ENCODE assay signal across 25 cellular contexts in the genomic region with DNA sequence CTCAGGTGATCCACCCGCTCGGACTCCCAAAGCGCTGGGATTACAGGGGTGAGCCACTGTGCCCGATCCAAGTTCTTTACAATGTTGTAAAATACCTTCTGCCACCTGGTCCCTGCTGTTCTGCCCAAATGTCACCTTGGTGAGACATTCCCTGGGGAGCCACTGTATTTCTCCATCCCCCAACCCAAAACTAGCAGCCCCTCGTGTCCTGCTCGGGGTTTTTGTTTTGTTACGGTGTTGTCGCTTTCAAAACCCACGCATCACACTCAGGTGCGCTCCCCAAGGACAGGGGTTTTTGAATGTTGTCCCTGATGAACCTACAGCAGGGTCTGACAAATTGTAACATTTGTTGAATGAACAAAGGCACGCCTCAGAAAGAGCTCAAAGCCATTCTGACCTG.
"Had no signal": no experiment of that assay in that cellular context is flagged by ENCODE, and none has a peak within 500 bp of the region (broad histone marks: within the 10 kb centered on the region; RNA-seq: fewer than 3 reads in every experiment).

No MANE protein-coding gene starts in this region.

- H3K27ac Mint-ChIP-seq: natural killer cell treated with Interleukin-12 subunit alpha and Interleukin-12 subunit beta and Interleukin-15 and Interleukin-18, amount 100 ng/mL, for 72 hours; stimulated activated naive B cell treated with anti-CD40 and anti-IgM and Interleukin-4, amounts not matched to agents 10 μg/mL and 1 μg/mL and 100 μg/mL, for 72 hours had no signal

- DNase-seq: hypothalamus; immature natural killer cell; left ventricle myocardium inferior; midbrain; mucosa of descending colon; naive thymus-derived CD4-positive, alpha-beta T cell; ovary; stimulated activated CD4-positive, alpha-beta T cell treated with anti-CD3 and anti-CD28 coated beads, Interleukin-12 subunit alpha, Interleukin-12 subunit beta, amount 100 ng/mL, for 4 hours; stimulated activated CD4-positive, alpha-beta T cell treated with anti-CD3 and anti-CD28 coated beads, Interleukin-15, amount 100 ng/mL, for 24 hours; stimulated activated CD4-positive, alpha-beta T cell treated with anti-CD3 and anti-CD28 coated beads, Interleukin-2, amount 100 ng/mL, for 24 hours; stimulated activated CD4-positive, alpha-beta T cell treated with anti-CD3 and anti-CD28 coated beads, Interleukin-4, amount 100 ng/mL, for 1 hour; stimulated activated naive B cell treated with anti-CD40 and anti-IgM and Interleukin-4, amounts not matched to agents 10 μg/mL and 1 μg/mL and 100 μg/mL, for 72 hours; stimulated activated naive CD8-positive, alpha-beta T cell treated with anti-CD3 and anti-CD28 coated beads, Interleukin-15, Interleukin-2, amounts not matched to agents 100 U/mL and 50 U/mL, for 24 hours; stomach; testis; thyroid gland; transverse colon; upper lobe of left lung had no signal

- H3K4me3 Mint-ChIP-seq: immature natural killer cell; naive thymus-derived CD4-positive, alpha-beta T cell; natural killer cell treated with Interleukin-12 subunit alpha and Interleukin-12 subunit beta and Interleukin-15 and Interleukin-18, amount 100 ng/mL, for 72 hours had no signal

- H3K9me3 ChIP-seq: left ventricle myocardium inferior, mucosa of descending colon, ovary, right atrium auricular region, stomach, testis, thyroid gland, transverse colon, upper lobe of left lung, vagina had no signal

- H3K9me3 Mint-ChIP-seq: immature natural killer cell; naive thymus-derived CD4-positive, alpha-beta T cell; natural killer cell treated with Interleukin-12 subunit alpha and Interleukin-12 subunit beta and Interleukin-15 and Interleukin-18, amount 100 ng/mL, for 72 hours; stimulated activated naive B cell treated with anti-CD40 and anti-IgM and Interleukin-4, amounts not matched to agents 10 μg/mL and 1 μg/mL and 100 μg/mL, for 72 hours had no signal

- H3K27ac ChIP-seq: left ventricle myocardium inferior, ovary, right atrium auricular region, skin epidermis, stomach, testis, thyroid gland, transverse colon, upper lobe of left lung, vagina had no signal

- H3K27me3 ChIP-seq: ovary, right atrium auricular region, stomach, testis, thyroid gland, transverse colon, upper lobe of left lung, vagina had no signal

- H3K4me1 Mint-ChIP-seq: immature natural killer cell had no signal

- H3K4me1 ChIP-seq: left ventricle myocardium inferior, right atrium auricular region, stomach, testis, thyroid gland, transverse colon, upper lobe of left lung, vagina had no signal

- H3K27me3 Mint-ChIP-seq: naive thymus-derived CD4-positive, alpha-beta T cell; natural killer cell treated with Interleukin-12 subunit alpha and Interleukin-12 subunit beta and Interleukin-15 and Interleukin-18, amount 100 ng/mL, for 72 hours; progenitor cell of endocrine pancreas; stimulated activated naive B cell treated with anti-CD40 and anti-IgM and Interleukin-4, amounts not matched to agents 10 μg/mL and 1 μg/mL and 100 μg/mL, for 72 hours had no signal

- H3K4me3 ChIP-seq: left ventricle myocardium inferior, lung, mucosa of descending colon, ovary, right atrium auricular region, skin epidermis, stomach, testis, thyroid gland, transverse colon, upper lobe of left lung, vagina had no signal

- ATAC-seq: mucosa of descending colon; naive thymus-derived CD4-positive, alpha-beta T cell; natural killer cell treated with Interleukin-12 subunit alpha and Interleukin-12 subunit beta and Interleukin-15 and Interleukin-18, amount 100 ng/mL, for 72 hours; sciatic nerve; stimulated activated naive CD8-positive, alpha-beta T cell treated with anti-CD3 and anti-CD28 coated beads, Interleukin-15, Interleukin-2, amounts not matched to agents 100 U/mL and 50 U/mL, for 24 hours had no signal

- H3K36me3 ChIP-seq: ovary had no signal
